ENCODE assay signal across 27 cellular contexts in the genomic region with DNA sequence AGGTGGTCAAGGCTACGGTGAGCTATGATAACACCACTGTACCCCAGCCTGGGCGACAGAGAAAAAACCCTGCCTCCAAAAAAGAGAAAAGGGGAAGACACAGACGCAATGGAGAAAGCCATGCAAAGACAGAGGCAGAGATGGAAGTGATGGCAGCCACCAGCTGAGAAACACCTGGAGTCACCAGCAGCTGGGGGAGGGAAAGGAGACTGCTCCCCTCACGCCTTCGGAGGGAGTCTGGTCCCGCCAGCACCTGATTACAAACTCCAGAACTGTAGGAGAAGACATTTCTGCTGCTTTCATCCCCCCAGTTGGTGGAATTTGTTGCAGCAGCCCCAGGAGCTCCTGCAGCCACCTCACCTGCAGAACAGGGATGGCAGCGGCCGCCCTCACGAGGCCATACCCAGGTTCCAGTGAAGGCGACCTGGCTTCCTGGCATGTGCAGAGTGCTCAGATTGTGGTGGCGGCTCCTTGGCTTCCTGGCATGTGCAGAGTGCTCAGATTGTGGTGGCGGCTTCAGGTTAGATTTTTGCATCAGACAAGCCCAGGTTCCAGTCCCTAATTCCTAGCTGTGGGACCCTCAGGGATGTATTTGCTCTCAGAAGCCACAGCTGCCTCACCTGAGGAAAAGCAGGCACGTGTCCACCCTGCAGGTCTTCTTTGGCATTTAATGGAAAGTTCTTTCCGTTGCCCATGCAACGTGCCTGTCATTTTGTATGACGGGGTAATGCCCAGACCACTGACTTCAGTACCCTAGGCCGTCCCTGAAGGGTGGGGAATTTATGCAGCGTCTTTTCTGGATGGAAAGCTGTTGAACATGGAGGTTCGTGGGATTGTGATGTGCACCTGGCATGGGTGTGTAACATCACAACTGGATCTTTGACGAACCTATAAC.
"Had no signal": no experiment of that assay in that cellular context is flagged by ENCODE, and none has a peak within 500 bp of the region (broad histone marks: within the 10 kb centered on the region; RNA-seq: fewer than 3 reads in every experiment).

No MANE protein-coding gene starts in this region.

- H3K9me3 ChIP-seq: body of pancreas had no signal

- DNase-seq: activated B cell treated with CpG ODN at 0.5 μM for 24 hours; activated CD4-positive, alpha-beta memory T cell treated with anti-CD3 and anti-CD28 coated beads for 36 hours; activated CD4-positive, alpha-beta T cell treated with anti-CD3 and anti-CD28 coated beads, Interleukin-2, amount 10 ng/mL, durations not matched to agents 7 days and 5 days; activated CD8-positive, alpha-beta memory T cell treated with anti-CD3 and anti-CD28 coated beads for 24 hours; activated naive CD4-positive, alpha-beta T cell; activated T-cell treated with anti-CD3 and anti-CD28 coated beads, Interleukin-2, amount 50 U/mL, for 72 hours; body of pancreas; Karpas-422; MM.1S; NCI-H1105; NCI-H1436; NCI-H1694 treated with DMSO at 0.1 percent for 48 hours; NCI-H2081; NCI-H510A treated with DMSO at 0.1 percent for 48 hours; NCI-H69; PC-3; SHP77 treated with DMSO at 0.1 percent for 48 hours; T-helper 9 cell had no signal

- H3K4me1 Mint-ChIP-seq: activated B cell treated with CpG ODN at 0.5 μM for 24 hours; activated CD4-positive, alpha-beta T cell treated with anti-CD3 and anti-CD28 coated beads, Interleukin-2, amount 10 ng/mL, durations not matched to agents 7 days and 5 days; activated naive CD4-positive, alpha-beta T cell treated with anti-CD3 and anti-CD28 coated beads, Interleukin-2, amount 50 U/mL, for 24 hours; central memory CD8-positive, alpha-beta T cell had no signal

- H3K27ac Mint-ChIP-seq: activated B cell treated with CpG ODN at 0.5 μM for 24 hours; activated CD4-positive, alpha-beta memory T cell treated with anti-CD3 and anti-CD28 coated beads for 36 hours; activated CD4-positive, alpha-beta T cell treated with anti-CD3 and anti-CD28 coated beads, Interleukin-2, amount 10 ng/mL, durations not matched to agents 7 days and 5 days; activated naive CD4-positive, alpha-beta T cell treated with anti-CD3 and anti-CD28 coated beads, Interleukin-2, amount 50 U/mL, for 24 hours; activated T-cell treated with anti-CD3 and anti-CD28 coated beads, Interleukin-2, amount 50 U/mL, for 72 hours; activated T-helper 2 cell treated with anti-CD3 and anti-CD28 coated beads, Interferon-gamma antibody, Interleukin-2, Interleukin-4, amounts not matched to agents 10 μg/mL and 5 μg/mL and 100 μg/mL, durations not matched to agents 14 hours and 24 hours and 36 hours; T-helper 1 cell treated with Interleukin-12 subunit alpha and Interleukin-12 subunit beta and Interleukin-4 antibody, amounts not matched to agents 30 μg/mL and 1 μg/mL, for 36 hours had no signal

- H3K36me3 ChIP-seq: ascending aorta had no signal

- H3K4me3 ChIP-seq: ascending aorta, body of pancreas, K562 had no signal

- ATAC-seq: activated T-cell treated with anti-CD3 and anti-CD28 coated beads, Interleukin-2, amount 50 U/mL, for 72 hours; body of pancreas; K562; PC-3 had no signal

- H3K27me3 Mint-ChIP-seq: activated B cell treated with CpG ODN at 0.5 μM for 24 hours; activated CD4-positive, alpha-beta memory T cell treated with anti-CD3 and anti-CD28 coated beads for 36 hours; activated CD4-positive, alpha-beta T cell treated with anti-CD3 and anti-CD28 coated beads, Interleukin-2, amount 10 ng/mL, durations not matched to agents 7 days and 5 days; activated naive CD4-positive, alpha-beta T cell treated with anti-CD3 and anti-CD28 coated beads, Interleukin-2, amount 50 U/mL, for 24 hours; central memory CD8-positive, alpha-beta T cell had no signal

- FAIRE-seq: bronchial epithelial cell, K562, RCC 7860, TTC549 had no signal

- H3K4me1 ChIP-seq: ascending aorta, body of pancreas had no signal

- H3K27ac ChIP-seq: ascending aorta, body of pancreas had no signal

- H3K4me3 Mint-ChIP-seq: activated B cell treated with CpG ODN at 0.5 μM for 24 hours; activated CD4-positive, alpha-beta memory T cell treated with anti-CD3 and anti-CD28 coated beads for 36 hours; activated CD4-positive, alpha-beta T cell treated with anti-CD3 and anti-CD28 coated beads, Interleukin-2, amount 10 ng/mL, durations not matched to agents 7 days and 5 days; activated naive CD4-positive, alpha-beta T cell treated with anti-CD3 and anti-CD28 coated beads, Interleukin-2, amount 50 U/mL, for 24 hours; activated T-cell treated with anti-CD3 and anti-CD28 coated beads, Interleukin-2, amount 50 U/mL, for 72 hours; central memory CD8-positive, alpha-beta T cell; T-helper 1 cell treated with Interleukin-12 subunit alpha and Interleukin-12 subunit beta and Interleukin-4 antibody, amounts not matched to agents 30 μg/mL and 1 μg/mL, for 36 hours had no signal

- H3K9me3 Mint-ChIP-seq: activated B cell treated with CpG ODN at 0.5 μM for 24 hours; activated T-helper 2 cell treated with anti-CD3 and anti-CD28 coated beads, Interferon-gamma antibody, Interleukin-2, Interleukin-4, amounts not matched to agents 10 μg/mL and 5 μg/mL and 100 μg/mL, durations not matched to agents 14 hours and 24 hours and 36 hours; central memory CD8-positive, alpha-beta T cell had no signal

- H3K27me3 ChIP-seq: ascending aorta, body of pancreas had no signal
